In the genomic region with DNA sequence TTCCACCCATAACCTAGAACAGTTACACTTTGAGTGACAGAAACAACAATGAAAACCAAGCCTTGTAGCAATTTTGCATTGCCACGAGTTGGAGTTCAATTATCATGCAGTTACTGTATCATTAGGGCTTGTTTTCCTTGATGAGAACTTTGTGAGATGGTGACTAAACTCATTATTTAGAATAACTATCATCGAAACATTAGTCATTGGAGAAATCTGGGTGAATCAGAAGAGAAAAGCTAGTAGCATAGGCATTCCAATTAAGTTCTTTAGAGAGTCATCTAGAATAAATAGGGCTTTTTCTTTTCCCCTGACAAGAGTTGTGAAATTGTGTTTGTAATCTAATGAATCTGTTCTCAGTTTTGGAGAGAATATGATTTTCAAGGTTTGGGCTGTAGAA, we compare ENCODE assay signal across 23 cellular contexts.
DNase-seq lines count a peak whose midpoint lies in the region; ATAC-seq and TF ChIP-seq lines count a peak whose summit lies in the region.
"Had no signal": no experiment of that assay in that cellular context is flagged by ENCODE, and none has a peak within 500 bp of the region (broad histone marks: within the 10 kb centered on the region; RNA-seq: fewer than 3 reads in every experiment).

No MANE protein-coding gene starts in this region.

- peaks cover 3% of the 10 kb centered on the region for H3K9me3 Mint-ChIP-seq in progenitor cell of endocrine pancreas (ENCODE audit: low read depth)
- H3K9me3 Mint-ChIP-seq: activated CD8-positive, alpha-beta T cell treated with anti-CD3 and anti-CD28 coated beads for 36 hours; activated naive CD4-positive, alpha-beta T cell treated with anti-CD3 and anti-CD28 coated beads, Interleukin-2, amount 50 U/mL, for 24 hours; activated T-cell treated with anti-CD3 and anti-CD28 coated beads, Interleukin-2, amount 50 U/mL, for 24 hours; dendritic cell treated with granulocyte-macrophage colony-stimulating factor and Interleukin-4, amounts not matched to agents 40 ng/mL and 50 ng/mL, for 4 days; stimulated activated effector memory CD8-positive, alpha-beta T cell treated with anti-CD3 and anti-CD28 coated beads, Interleukin-12 subunit alpha, Interleukin-12 subunit beta, amount 100 ng/mL, for 72 hours had no signal

- H3K4me3 Mint-ChIP-seq in progenitor cell of endocrine pancreas (ENCODE audit: low read depth), result no peak overlapping the region
- H3K4me3 Mint-ChIP-seq: activated CD8-positive, alpha-beta T cell treated with anti-CD3 and anti-CD28 coated beads for 36 hours; activated naive CD4-positive, alpha-beta T cell treated with anti-CD3 and anti-CD28 coated beads, Interleukin-2, amount 50 U/mL, for 24 hours; activated T-cell treated with anti-CD3 and anti-CD28 coated beads, Interleukin-2, amount 50 U/mL, for 24 hours; dendritic cell treated with granulocyte-macrophage colony-stimulating factor and Interleukin-4, amounts not matched to agents 40 ng/mL and 50 ng/mL, for 4 days; stimulated activated effector memory CD8-positive, alpha-beta T cell treated with anti-CD3 and anti-CD28 coated beads, Interleukin-12 subunit alpha, Interleukin-12 subunit beta, amount 100 ng/mL, for 72 hours had no signal

- H3K4me3 ChIP-seq in AG10803 (ENCODE audit: low read length), result no peak overlapping the region
- H3K4me3 ChIP-seq: breast epithelium, heart left ventricle, right atrium auricular region, SJSA1, tibial artery had no signal

- DNase-seq in AG10803 (ENCODE audit: low read depth) (peak; percentile 72), HS-5 (ENCODE audit: low read depth) (peak; percentile 51), astrocyte of the hippocampus (ENCODE audit: low read depth, low spot score) (peak; percentile 11), kidney glomerular epithelial cell (lab: John Stamatoyannopoulos, UW) (peak; percentile 55), NCI-H82 treated with DMSO at 0.1 percent for 48 hours (lab: John Stamatoyannopoulos, UW; ENCODE audit: unreplicated experiment) (no peak), epidermal melanocyte (ENCODE audit: insufficient read length, low spot score) (no peak), progenitor cell of endocrine pancreas (ENCODE audit: low spot score, unreplicated experiment) (no peak)
- DNase-seq: activated CD8-positive, alpha-beta T cell treated with anti-CD3 and anti-CD28 coated beads for 36 hours; activated T-cell treated with anti-CD3 and anti-CD28 coated beads, Interleukin-2, amount 50 U/mL, for 24 hours; AML-193; COR-L47; DND-41; heart left ventricle; NCI-H1436 treated with DMSO at 0.1 percent for 48 hours; OCI-M1; tibial artery had no signal

- no peaks in the 10 kb centered on the region for H3K27me3 Mint-ChIP-seq in progenitor cell of endocrine pancreas
- H3K27me3 Mint-ChIP-seq: activated CD8-positive, alpha-beta T cell treated with anti-CD3 and anti-CD28 coated beads for 36 hours had no signal

- H3K27ac Mint-ChIP-seq in progenitor cell of endocrine pancreas, result no peak overlapping the region
- H3K27ac Mint-ChIP-seq: activated CD8-positive, alpha-beta T cell treated with anti-CD3 and anti-CD28 coated beads for 36 hours; activated naive CD4-positive, alpha-beta T cell treated with anti-CD3 and anti-CD28 coated beads, Interleukin-2, amount 50 U/mL, for 24 hours; activated T-cell treated with anti-CD3 and anti-CD28 coated beads, Interleukin-2, amount 50 U/mL, for 24 hours; dendritic cell treated with granulocyte-macrophage colony-stimulating factor and Interleukin-4, amounts not matched to agents 40 ng/mL and 50 ng/mL, for 4 days; stimulated activated effector memory CD8-positive, alpha-beta T cell treated with anti-CD3 and anti-CD28 coated beads, Interleukin-12 subunit alpha, Interleukin-12 subunit beta, amount 100 ng/mL, for 72 hours had no signal

- no peaks in the 10 kb centered on the region for H3K36me3 Mint-ChIP-seq in progenitor cell of endocrine pancreas (ENCODE audit: insufficient read depth)
- H3K36me3 Mint-ChIP-seq: activated naive CD4-positive, alpha-beta T cell treated with anti-CD3 and anti-CD28 coated beads, Interleukin-2, amount 50 U/mL, for 24 hours; stimulated activated effector memory CD8-positive, alpha-beta T cell treated with anti-CD3 and anti-CD28 coated beads, Interleukin-12 subunit alpha, Interleukin-12 subunit beta, amount 100 ng/mL, for 72 hours had no signal

- H3K4me1 Mint-ChIP-seq in progenitor cell of endocrine pancreas (ENCODE audit: low read depth), result no peaks in the 10 kb centered on the region
- H3K4me1 Mint-ChIP-seq: stimulated activated effector memory CD8-positive, alpha-beta T cell treated with anti-CD3 and anti-CD28 coated beads, Interleukin-12 subunit alpha, Interleukin-12 subunit beta, amount 100 ng/mL, for 72 hours had no signal

- no peak for ATAC-seq in HG03457 (IDR thresholded peaks at IDR 0.05; ENCODE audit: unreplicated experiment)
- ATAC-seq: activated CD8-positive, alpha-beta T cell treated with anti-CD3 and anti-CD28 coated beads for 36 hours; heart left ventricle; stimulated activated effector memory CD8-positive, alpha-beta T cell treated with anti-CD3 and anti-CD28 coated beads, Interleukin-12 subunit alpha, Interleukin-12 subunit beta, amount 100 ng/mL, for 72 hours had no signal

- TF ChIP-seq CTCF in AG10803 (conservative IDR thresholded peaks at IDR 0.05; ENCODE audit: low read length), result no peak
- TF ChIP-seq CTCF in progenitor cell of endocrine pancreas (IDR thresholded peaks at IDR 0.05; ENCODE audit: unreplicated experiment), result no peak

Comparison
In these comparisons a context has a peak if more than half of its experiments do, and no peak if none do; other contexts are left out.
1. DNase-seq: peak in AG10803 (single experiment), HS-5 (single experiment), astrocyte of the hippocampus (single experiment) and kidney glomerular epithelial cell (single experiment); none in NCI-H82 treated with DMSO at 0.1 percent for 48 hours (single experiment), epidermal melanocyte (single experiment) and progenitor cell of endocrine pancreas (single experiment).